8 cellular contexts compared by ENCODE assay signal in genomic region chr9:94259077-94259847, GRCh38. TPM values are rescaled to one million over a fixed set of nuclear protein-coding genes. Genes with fewer than 3 reads are reported as not detected.
DNase-seq lines count a peak whose midpoint lies in the region; ATAC-seq and TF ChIP-seq lines count a peak whose summit lies in the region.

TSS of gene ZNF169 (plus strand) at chr9:94259298. CDS start at chr9:94278813, 19,515 bp downstream.

- POLR2A ChIA-PET in IMR-90 (lab: Charles Lee; ENCODE audit: unreplicated experiment) (interaction anchor here (0.6 kb wide), 1 partner anchor 11 kb away, joined by 3 read pairs; no protein-coding TSS in a partner anchor), Panc1 (lab: Charles Lee) (no interaction called here)

- TF ChIP-seq RAD21 in IMR-90 (IDR thresholded peaks at IDR 0.05; ENCODE audit: low read length) = no peak

- H3K27me3 ChIP-seq in IMR-90 (ENCODE audit: control insufficient read depth, insufficient read depth, low read length) (peaks cover 3% of the 10 kb centered on the region; the same call in 1 of the 2 replicates), Panc1 (ENCODE audit: control insufficient read depth, insufficient read depth, low read length) (no peaks in the 10 kb centered on the region)

- peak within 1 kb of the TSS; percentile 87 for H4K91ac ChIP-seq in IMR-90 (ENCODE audit: insufficient read depth, low read depth, low read length)

- in situ Hi-C loops in IMR-90 (cut with MboI; ENCODE audit: low sequenced_read_pairs) = loop anchor here (25.0 kb wide), 1 partner anchor 97 kb away; no protein-coding TSS in a partner anchor
- in situ Hi-C loops in Panc1 (cut with HindIII; ENCODE audit: low pct_unique_long_range_greater_than_20kb, low sequenced_read_pairs) = no loop called here

- intact Hi-C loops in IMR-90 (cut with micrococcal nuclease) = no loop called here
- intact Hi-C loops in Panc1 (cut with micrococcal nuclease; ENCODE audit: unreplicated experiment) = no loop called here

- H3K27ac ChIP-seq in IMR-90 (ENCODE audit: insufficient read depth, low read length) (peak within 1 kb of the TSS; percentile 65), Panc1 (ENCODE audit: low read length) (peak within 1 kb of the TSS; percentile 81)

- H3K23ac ChIP-seq in IMR-90 (ENCODE audit: low read depth, low read length) = peak within 1 kb of the TSS; percentile 63

- peak within 1 kb of the TSS; percentile 99 for H3K4me3 Mint-ChIP-seq in activated T-cell treated with anti-CD3 and anti-CD28 coated beads, Interleukin-2, amount 50 U/mL, for 72 hours
- peak within 1 kb of the TSS; percentile 94 to 100 (median 98) for H3K4me3 Mint-ChIP-seq in naive B cell
- peak within 1 kb of the TSS; percentile 99 for H3K4me3 Mint-ChIP-seq in stimulated activated effector memory CD8-positive, alpha-beta T cell treated with anti-CD3 and anti-CD28 coated beads, Interleukin-12 subunit alpha, Interleukin-12 subunit beta, amount 100 ng/mL, for 72 hours

- peak; percentile 57 for TF ChIP-seq POLR2A in IMR-90 (IDR thresholded peaks at IDR 0.05; ENCODE audit: low read depth, low read length)

- H3K4me1 Mint-ChIP-seq in activated T-cell treated with anti-CD3 and anti-CD28 coated beads, Interleukin-2, amount 50 U/mL, for 72 hours (ENCODE audit: low read depth) = peaks cover 35% of the 10 kb centered on the region
- peaks cover 21 to 47% (median 37%) of the 10 kb centered on the region in 3 donors for H3K4me1 Mint-ChIP-seq in naive B cell
- peaks cover 27% of the 10 kb centered on the region for H3K4me1 Mint-ChIP-seq in stimulated activated effector memory CD8-positive, alpha-beta T cell treated with anti-CD3 and anti-CD28 coated beads, Interleukin-12 subunit alpha, Interleukin-12 subunit beta, amount 100 ng/mL, for 72 hours

- peak within 1 kb of the TSS; percentile 57; the same call in 1 of the 2 replicates for H3K56ac ChIP-seq in IMR-90 (ENCODE audit: extremely low read depth, insufficient read depth, low read length)

- peak within 1 kb of the TSS; percentile 91 for H3K4me2 ChIP-seq in IMR-90 (ENCODE audit: low read depth, low read length)

- whole genome bisulfite sequencing in IMR-90 (ENCODE audit: extremely low coverage in 2 of 2, insufficient read length in 1 of 2), 2 experiments = 0% methylated on average over 15 of the region's 49 CpGs; no CpG with 5 or more reads in 1 of the 2 experiments

- peak within 1 kb of the TSS; percentile 32 for H4K5ac ChIP-seq in IMR-90 (ENCODE audit: low read depth, low read length)

- no peaks in the 10 kb centered on the region for H4K20me1 ChIP-seq in IMR-90 (ENCODE audit: insufficient read depth, low read length)

- peak within 1 kb of the TSS; percentile 14 for H2BK5ac ChIP-seq in IMR-90 (ENCODE audit: low read depth, low read length, poor library complexity, severe bottlenecking)

- no peak within 1 kb of the TSS for H2BK20ac ChIP-seq in IMR-90 (ENCODE audit: low read depth, low read length)

- H3K4me3 ChIP-seq in IMR-90 (ENCODE audit: insufficient read depth, low read depth, low read length) (peak within 1 kb of the TSS; percentile 66), Panc1 (ENCODE audit: low read depth in 2 of 2, low read length in 2 of 2) (peak within 1 kb of the TSS; percentile 82 to 90)

- no peaks in the 10 kb centered on the region for H3K9me3 Mint-ChIP-seq in activated T-cell treated with anti-CD3 and anti-CD28 coated beads, Interleukin-2, amount 50 U/mL, for 72 hours
- no peaks in the 10 kb centered on the region for H3K9me3 Mint-ChIP-seq in naive B cell
- H3K9me3 Mint-ChIP-seq in stimulated activated effector memory CD8-positive, alpha-beta T cell treated with anti-CD3 and anti-CD28 coated beads, Interleukin-12 subunit alpha, Interleukin-12 subunit beta, amount 100 ng/mL, for 72 hours = no peaks in the 10 kb centered on the region

- peak; percentile 100 for ATAC-seq in GM21529 (IDR thresholded peaks at IDR 0.05; ENCODE audit: unreplicated experiment)
- ATAC-seq in IMR-90 (ENCODE audit: low read depth) = peak; percentile 100
- ATAC-seq in Panc1 = peak; percentile 100
- ATAC-seq in activated T-cell treated with anti-CD3 and anti-CD28 coated beads, Interleukin-2, amount 50 U/mL, for 72 hours (replicated peaks in 1 of 2) = peak; percentile 100
- peak; percentile 100 for ATAC-seq in naive B cell (ENCODE audit: low read depth in 2 of 2)
- peak; percentile 100 for ATAC-seq in stimulated activated effector memory CD8-positive, alpha-beta T cell treated with anti-CD3 and anti-CD28 coated beads, Interleukin-12 subunit alpha, Interleukin-12 subunit beta, amount 100 ng/mL, for 72 hours

- H3K27ac Mint-ChIP-seq in activated T-cell treated with anti-CD3 and anti-CD28 coated beads, Interleukin-2, amount 50 U/mL, for 72 hours = peak within 1 kb of the TSS; percentile 99
- peak within 1 kb of the TSS; percentile 91 to 98 (median 94) for H3K27ac Mint-ChIP-seq in naive B cell
- peak within 1 kb of the TSS; percentile 99 for H3K27ac Mint-ChIP-seq in stimulated activated effector memory CD8-positive, alpha-beta T cell treated with anti-CD3 and anti-CD28 coated beads, Interleukin-12 subunit alpha, Interleukin-12 subunit beta, amount 100 ng/mL, for 72 hours

- CTCF ChIA-PET in IMR-90 (lab: Yijun Ruan, JAX) (no interaction called here), Panc1 (lab: Charles Lee) (interaction anchor here (0.7 kb wide), 1 partner anchor 65 kb away, joined by 3 read pairs; no protein-coding TSS in a partner anchor)

- H3K79me1 ChIP-seq in IMR-90 (ENCODE audit: low read depth in 1 of 2, low read length in 2 of 2) = peaks cover 6 to 17% of the 10 kb centered on the region in 2 experiments

- peak within 1 kb of the TSS; percentile 26; the same call in 1 of the 2 replicates for H2AK5ac ChIP-seq in IMR-90 (ENCODE audit: low read depth, low read length)

- TF ChIP-seq CTCF in IMR-90 (conservative IDR thresholded peaks at IDR 0.05; ENCODE audit: low read depth, low read length) = no peak
- TF ChIP-seq CTCF in Panc1 (IDR thresholded peaks at IDR 0.05) = no peak

- no peak within 1 kb of the TSS for H2BK15ac ChIP-seq in IMR-90 (ENCODE audit: low read depth, low read length)

- H3K4ac ChIP-seq in IMR-90 (ENCODE audit: low read depth, low read length) = peak within 1 kb of the TSS; percentile 86

- DNase-seq in DMS153 treated with DMSO at 0.1 percent for 48 hours (lab: John Stamatoyannopoulos, UW; ENCODE audit: unreplicated experiment) (peak; percentile 80), IMR-90 (peak; percentile 82), Panc1 (ENCODE audit: low read depth, low spot score) (peak; percentile 30), fibroblast of gingiva (ENCODE audit: low read depth) (peak; percentile 84), naive B cell (peak; percentile 80)
- DNase-seq in activated T-cell treated with anti-CD3 and anti-CD28 coated beads, Interleukin-2, amount 50 U/mL, for 72 hours = peak; percentile 92
- DNase-seq in stimulated activated effector memory CD8-positive, alpha-beta T cell treated with anti-CD3 and anti-CD28 coated beads, Interleukin-12 subunit alpha, Interleukin-12 subunit beta, amount 100 ng/mL, for 72 hours (ENCODE audit: low spot score in 2 of 2) = peak; percentile 76 to 90

- peak within 1 kb of the TSS; percentile 94 for H3K14ac ChIP-seq in IMR-90 (replicated peaks; ENCODE audit: low read depth, low read length)

- peaks cover 4 to 12% of the 10 kb centered on the region in 2 donors for H3K36me3 Mint-ChIP-seq in activated T-cell treated with anti-CD3 and anti-CD28 coated beads, Interleukin-2, amount 50 U/mL, for 72 hours (ENCODE audit: insufficient read depth in 2 of 2)
- peaks cover under 1 to 5% of the 10 kb centered on the region in 2 donors for H3K36me3 Mint-ChIP-seq in naive B cell
- H3K36me3 Mint-ChIP-seq in stimulated activated effector memory CD8-positive, alpha-beta T cell treated with anti-CD3 and anti-CD28 coated beads, Interleukin-12 subunit alpha, Interleukin-12 subunit beta, amount 100 ng/mL, for 72 hours = peaks cover 20% of the 10 kb centered on the region

- peak within 1 kb of the TSS; percentile 13 for H3K18ac ChIP-seq in IMR-90 (ENCODE audit: low read depth, low read length)

- no peaks in the 10 kb centered on the region for H3K9me1 ChIP-seq in IMR-90 (ENCODE audit: insufficient read depth, low read length)

- H2AK9ac ChIP-seq in IMR-90 (replicated peaks; ENCODE audit: low read depth, low read length, poor library complexity) = peak within 1 kb of the TSS; percentile 92

- H2AFZ ChIP-seq in IMR-90 (replicated peaks; ENCODE audit: low read length, poor library complexity) = peak within 1 kb of the TSS; percentile 99

- H3K4me1 ChIP-seq in IMR-90 (ENCODE audit: control insufficient read depth, insufficient read depth, low read length) (no peaks in the 10 kb centered on the region), Panc1 (ENCODE audit: control insufficient read depth, insufficient read depth, low read length) (no peaks in the 10 kb centered on the region)

- no peaks in the 10 kb centered on the region for H3K9me3 ChIP-seq in IMR-90 (ENCODE audit: control insufficient read depth, insufficient read depth, low read length)
- no peaks in the 10 kb centered on the region for H3K9me3 ChIP-seq in Panc1 (ENCODE audit: control insufficient read depth, insufficient read depth, low read depth, low read length)

- H3K36me3 ChIP-seq in IMR-90 (ENCODE audit: control insufficient read depth, insufficient read depth, low read length) = no peaks in the 10 kb centered on the region
- H3K36me3 ChIP-seq in Panc1 (ENCODE audit: control insufficient read depth, insufficient read depth, low read length) = no peaks in the 10 kb centered on the region; the same call in 1 of the 2 replicates

- peaks cover 10% of the 10 kb centered on the region for H3K27me3 Mint-ChIP-seq in activated T-cell treated with anti-CD3 and anti-CD28 coated beads, Interleukin-2, amount 50 U/mL, for 72 hours (ENCODE audit: low read depth)
- peaks cover 0 to 24% (median 20%) of the 10 kb centered on the region in 3 donors for H3K27me3 Mint-ChIP-seq in naive B cell

- H2BK120ac ChIP-seq in IMR-90 (ENCODE audit: low read depth, low read length) = peak within 1 kb of the TSS; percentile 9; the same call in 1 of the 2 replicates

- peak within 1 kb of the TSS; percentile 80 for H3K9ac ChIP-seq in IMR-90 (ENCODE audit: low read depth, low read length)

- dilution Hi-C loops in IMR-90 (cut with HindIII; ENCODE audit: low sequenced_read_pairs, unreplicated experiment) = no loop called here

- H4K8ac ChIP-seq in IMR-90 (ENCODE audit: low read depth in 2 of 2, low read length in 2 of 2) = peak within 1 kb of the TSS; percentile 71 to 97; a peak in 3 of 4 replicates

- BruUV-seq in IMR-90 (replicated peaks; lab: Mats Ljungman, UMichigan) = no TSS peak
- BruUV-seq in Panc1 (replicated peaks; lab: Mats Ljungman, UMichigan) = TSS peak; percentile 87

RNA-seq across cellular contexts. Expression of gene ZNF169, which starts in this region (rescaled TPM):
- total RNA-seq in IMR-90 (2012; rRNA removed) (2.7 and 4.4 TPM in 2 replicates), Panc1 (2021; ENCODE audit: unreplicated experiment) (3.1 TPM)
- polyA plus RNA-seq in IMR-90 (2012; rRNA removed) (2.0 and 3.2 TPM in 2 replicates), naive B cell (ENCODE audit: low read depth in 6 of 6) (1 to 10 TPM; 1.6 to 6.8 (median 4.8) TPM)
- 0.32 and 0.91 TPM in 2 replicates for polyA plus RNA-seq in IMR-90 (2012; cell fraction: cytosol; rRNA removed)
- polyA plus RNA-seq in IMR-90 (2012; cell fraction: nucleus; rRNA removed; ENCODE audit: low replicate concordance) = 9.9 and 21.8 TPM in 2 replicates
- polyA plus RNA-seq in Panc1 (2012; ENCODE audit: insufficient read length) = 1.2 TPM
- total RNA-seq in activated T-cell treated with anti-CD3 and anti-CD28 coated beads, Interleukin-2, amount 50 U/mL, for 72 hours = 1 to 10 TPM; 5.0 to 6.4 TPM

Comparison
In these comparisons a context has a peak if more than half of its experiments do, and no peak if none do; other contexts are left out.
1. Peak in every context shown above with its lines: DNase-seq, ATAC-seq, H3K4me3 ChIP-seq and H3K27ac ChIP-seq.
2. DNase-seq: peak in every context shown above with its lines; median percentile 92 in activated T-cell treated with anti-CD3 and anti-CD28 coated beads, Interleukin-2, amount 50 U/mL, for 72 hours; 84 in fibroblast of gingiva; 83 in stimulated activated effector memory CD8-positive, alpha-beta T cell treated with anti-CD3 and anti-CD28 coated beads, Interleukin-12 subunit alpha, Interleukin-12 subunit beta, amount 100 ng/mL, for 72 hours; 82 in IMR-90; 80 in DMS153 treated with DMSO at 0.1 percent for 48 hours; 80 in naive B cell; 30 in Panc1.